In genomic region chr14:90330203-90331196, GRCh38 we compare ENCODE assay signal across 1 cellular context.
TF ChIP-seq lines count a peak whose summit lies in the region.

No MANE protein-coding gene starts in this region.

TF ChIP-seq in HepG2, 621 proteins besides CTCF, POLR2A, EP300 and RAD21 (continued from another document and continues in another):
- TF ChIP-seq, protein P1, sequence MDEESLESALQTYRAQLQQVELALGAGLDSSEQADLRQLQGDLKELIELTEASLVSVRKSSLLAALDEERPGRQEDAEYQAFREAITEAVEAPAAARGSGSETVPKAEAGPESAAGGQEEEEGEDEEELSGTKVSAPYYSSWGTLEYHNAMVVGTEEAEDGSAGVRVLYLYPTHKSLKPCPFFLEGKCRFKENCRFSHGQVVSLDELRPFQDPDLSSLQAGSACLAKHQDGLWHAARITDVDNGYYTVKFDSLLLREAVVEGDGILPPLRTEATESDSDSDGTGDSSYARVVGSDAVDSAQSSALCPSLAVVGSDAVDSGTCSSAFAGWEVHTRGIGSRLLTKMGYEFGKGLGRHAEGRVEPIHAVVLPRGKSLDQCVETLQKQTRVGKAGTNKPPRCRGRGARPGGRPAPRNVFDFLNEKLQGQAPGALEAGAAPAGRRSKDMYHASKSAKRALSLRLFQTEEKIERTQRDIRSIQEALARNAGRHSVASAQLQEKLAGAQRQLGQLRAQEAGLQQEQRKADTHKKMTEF (CRISPR knock-in tag; IDR thresholded peaks at IDR 0.05) = no peak
- TF ChIP-seq KLF11 (CRISPR knock-in tag; IDR thresholded peaks at IDR 0.05) (no peak), KAT2B (IDR thresholded peaks at IDR 0.05; ENCODE audit: borderline replicate concordance, low read depth, low read length) (0 out of 2 replicates have a peak, but pooled peaks have one; percentile 27), TBX3 (IDR thresholded peaks at IDR 0.05; ENCODE audit: borderline replicate concordance) (no peak), GABPA (IDR thresholded peaks at IDR 0.05; ENCODE audit: low read depth, low read length) (no peak), GABPA (CRISPR knock-in tag; IDR thresholded peaks at IDR 0.05; ENCODE audit: low read depth) (no peak), HNF1A (IDR thresholded peaks at IDR 0.05; ENCODE audit: low read depth) (no peak), HNF1A (CRISPR knock-in tag; IDR thresholded peaks at IDR 0.05; ENCODE audit: borderline replicate concordance) (no peak), HNRNPK (IDR thresholded peaks at IDR 0.05; ENCODE audit: low read depth, low read length, poor library complexity, severe bottlenecking) (no peak), THAP9 (CRISPR knock-in tag; IDR thresholded peaks at IDR 0.05; ENCODE audit: borderline replicate concordance) (no peak), ZNF710 (CRISPR knock-in tag; IDR thresholded peaks at IDR 0.05; ENCODE audit: borderline replicate concordance) (no peak), SMAD9 (CRISPR knock-in tag; IDR thresholded peaks at IDR 0.05) (no peak), ARHGAP35 (CRISPR knock-in tag; IDR thresholded peaks at IDR 0.05; ENCODE audit: borderline replicate concordance) (no peak), ZNF7 (CRISPR knock-in tag; IDR thresholded peaks at IDR 0.05) (no peak), CEBPZ (IDR thresholded peaks at IDR 0.05; ENCODE audit: low read length) (no peak), ZNF343 (CRISPR knock-in tag; IDR thresholded peaks at IDR 0.05) (no peak), HNRNPLL (IDR thresholded peaks at IDR 0.05; ENCODE audit: low read depth, low read length, poor library complexity, severe bottlenecking) (no peak), RBAK (CRISPR knock-in tag; IDR thresholded peaks at IDR 0.05) (no peak), ZFP37 (CRISPR knock-in tag; IDR thresholded peaks at IDR 0.05; ENCODE audit: borderline replicate concordance) (no peak), FOSL1 (CRISPR knock-in tag; IDR thresholded peaks at IDR 0.05; ENCODE audit: borderline replicate concordance) (no peak), HOMEZ (CRISPR knock-in tag; IDR thresholded peaks at IDR 0.05; ENCODE audit: low read depth) (no peak), SIN3A (IDR thresholded peaks at IDR 0.05; ENCODE audit: borderline replicate concordance, low read depth, low read length) (no peak), HDAC1 (CRISPR knock-in tag; IDR thresholded peaks at IDR 0.05) (0 out of 2 replicates have a peak, but pooled peaks have one; percentile 3), DNMT3B (CRISPR knock-in tag; conservative IDR thresholded peaks at IDR 0.05) (no peak), ZNF121 (CRISPR knock-in tag; IDR thresholded peaks at IDR 0.05) (0 out of 2 replicates have a peak, but pooled peaks have one; percentile 55), ZFP62 (CRISPR knock-in tag; IDR thresholded peaks at IDR 0.05) (no peak), RARA (CRISPR knock-in tag; IDR thresholded peaks at IDR 0.05) (no peak), ZNF292 (CRISPR knock-in tag; IDR thresholded peaks at IDR 0.05; ENCODE audit: borderline replicate concordance, low read depth) (no peak)
- TF ChIP-seq, protein P2, sequence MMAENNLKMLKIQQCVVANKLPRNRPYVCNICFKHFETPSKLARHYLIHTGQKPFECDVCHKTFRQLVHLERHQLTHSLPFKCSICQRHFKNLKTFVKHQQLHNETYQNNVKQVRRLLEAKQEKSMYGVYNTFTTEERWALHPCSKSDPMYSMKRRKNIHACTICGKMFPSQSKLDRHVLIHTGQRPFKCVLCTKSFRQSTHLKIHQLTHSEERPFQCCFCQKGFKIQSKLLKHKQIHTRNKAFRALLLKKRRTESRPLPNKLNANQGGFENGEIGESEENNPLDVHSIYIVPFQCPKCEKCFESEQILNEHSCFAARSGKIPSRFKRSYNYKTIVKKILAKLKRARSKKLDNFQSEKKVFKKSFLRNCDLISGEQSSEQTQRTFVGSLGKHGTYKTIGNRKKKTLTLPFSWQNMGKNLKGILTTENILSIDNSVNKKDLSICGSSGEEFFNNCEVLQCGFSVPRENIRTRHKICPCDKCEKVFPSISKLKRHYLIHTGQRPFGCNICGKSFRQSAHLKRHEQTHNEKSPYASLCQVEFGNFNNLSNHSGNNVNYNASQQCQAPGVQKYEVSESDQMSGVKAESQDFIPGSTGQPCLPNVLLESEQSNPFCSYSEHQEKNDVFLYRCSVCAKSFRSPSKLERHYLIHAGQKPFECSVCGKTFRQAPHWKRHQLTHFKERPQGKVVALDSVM (CRISPR knock-in tag; IDR thresholded peaks at IDR 0.05) = 0 out of 2 replicates have a peak, but pooled peaks have one; percentile 51
- TF ChIP-seq, protein P3, sequence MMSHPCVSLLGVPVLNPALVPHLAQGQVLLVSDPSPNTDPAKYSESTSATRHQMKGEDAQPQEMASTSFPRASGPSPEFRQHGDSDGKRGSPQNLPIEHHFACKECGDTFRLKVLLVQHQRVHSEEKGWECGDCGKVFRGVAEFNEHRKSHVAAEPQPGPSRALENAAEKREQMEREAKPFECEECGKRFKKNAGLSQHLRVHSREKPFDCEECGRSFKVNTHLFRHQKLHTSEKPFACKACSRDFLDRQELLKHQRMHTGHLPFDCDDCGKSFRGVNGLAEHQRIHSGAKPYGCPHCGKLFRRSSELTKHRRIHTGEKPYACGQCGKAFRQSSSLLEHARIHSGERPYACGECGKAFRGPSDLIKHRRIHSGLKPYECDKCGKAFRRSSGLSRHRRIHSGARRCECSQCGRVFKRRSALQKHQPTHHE (CRISPR knock-in tag; IDR thresholded peaks at IDR 0.05; ENCODE audit: borderline replicate concordance) = no peak
- TF ChIP-seq, protein P4, sequence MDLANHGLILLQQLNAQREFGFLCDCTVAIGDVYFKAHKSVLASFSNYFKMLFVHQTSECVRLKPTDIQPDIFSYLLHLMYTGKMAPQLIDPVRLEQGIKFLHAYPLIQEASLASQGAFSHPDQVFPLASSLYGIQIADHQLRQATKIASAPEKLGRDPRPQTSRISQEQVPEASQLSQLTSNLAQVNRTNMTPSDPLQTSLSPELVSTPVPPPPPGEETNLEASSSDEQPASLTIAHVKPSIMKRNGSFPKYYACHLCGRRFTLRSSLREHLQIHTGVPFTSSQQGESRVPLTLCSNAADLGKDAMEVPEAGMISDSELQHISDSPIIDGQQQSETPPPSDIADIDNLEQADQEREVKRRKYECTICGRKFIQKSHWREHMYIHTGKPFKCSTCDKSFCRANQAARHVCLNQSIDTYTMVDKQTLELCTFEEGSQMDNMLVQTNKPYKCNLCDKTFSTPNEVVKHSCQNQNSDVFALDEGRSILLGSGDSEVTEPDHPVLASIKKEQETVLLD (CRISPR knock-in tag; IDR thresholded peaks at IDR 0.05; ENCODE audit: low read depth) = no peak
- TF ChIP-seq, protein P5, sequence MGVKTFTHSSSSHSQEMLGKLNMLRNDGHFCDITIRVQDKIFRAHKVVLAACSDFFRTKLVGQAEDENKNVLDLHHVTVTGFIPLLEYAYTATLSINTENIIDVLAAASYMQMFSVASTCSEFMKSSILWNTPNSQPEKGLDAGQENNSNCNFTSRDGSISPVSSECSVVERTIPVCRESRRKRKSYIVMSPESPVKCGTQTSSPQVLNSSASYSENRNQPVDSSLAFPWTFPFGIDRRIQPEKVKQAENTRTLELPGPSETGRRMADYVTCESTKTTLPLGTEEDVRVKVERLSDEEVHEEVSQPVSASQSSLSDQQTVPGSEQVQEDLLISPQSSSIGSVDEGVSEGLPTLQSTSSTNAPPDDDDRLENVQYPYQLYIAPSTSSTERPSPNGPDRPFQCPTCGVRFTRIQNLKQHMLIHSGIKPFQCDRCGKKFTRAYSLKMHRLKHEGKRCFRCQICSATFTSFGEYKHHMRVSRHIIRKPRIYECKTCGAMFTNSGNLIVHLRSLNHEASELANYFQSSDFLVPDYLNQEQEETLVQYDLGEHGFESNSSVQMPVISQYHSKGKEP (CRISPR knock-in tag; IDR thresholded peaks at IDR 0.05) = no peak
